In the genomic region with DNA sequence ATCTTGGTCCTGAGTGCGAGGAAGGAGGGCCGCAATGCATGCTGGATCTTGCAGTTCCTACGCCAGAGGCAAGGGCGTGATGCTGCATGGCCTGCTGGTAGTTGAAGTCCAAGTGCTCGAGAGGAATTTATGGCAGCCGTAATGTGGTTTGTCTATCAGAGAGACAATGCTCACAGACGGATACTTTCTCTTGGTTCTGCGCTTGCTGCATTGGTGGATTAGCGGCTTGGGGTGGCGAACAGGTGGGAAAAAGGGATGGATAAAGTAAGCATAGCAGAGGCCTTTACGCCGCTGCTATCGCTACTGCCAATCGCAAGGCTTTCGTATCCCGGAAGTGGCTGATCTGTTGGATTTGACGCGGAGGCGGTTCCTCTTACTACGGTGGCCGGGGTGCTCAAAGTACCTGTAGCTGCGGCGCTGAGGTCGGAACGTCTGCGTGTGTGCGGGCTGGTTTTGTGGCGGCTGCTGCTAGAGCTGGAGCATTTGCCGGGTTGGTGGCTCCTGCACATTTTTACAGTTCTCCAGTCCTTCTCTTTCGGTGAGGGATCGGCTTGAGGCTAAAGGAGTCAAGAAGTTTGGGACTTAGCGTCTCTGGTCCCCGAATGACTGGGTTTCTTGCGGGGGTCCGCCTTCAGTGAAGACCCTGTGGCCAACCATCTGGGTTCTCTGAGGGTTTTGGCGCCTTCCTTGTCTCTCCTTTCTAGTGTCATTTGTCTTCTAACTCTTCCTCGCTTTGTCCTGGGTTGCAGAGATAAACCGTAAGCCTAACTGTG, we compare ENCODE assay signal across 8 cellular contexts. TPM values are rescaled to one million over a fixed set of nuclear protein-coding genes. Genes with fewer than 3 reads are reported as not detected.
DNase-seq lines count a peak whose midpoint lies in the region; ATAC-seq, FAIRE-seq and TF ChIP-seq lines count a peak whose summit lies in the region.

A gene with protein sequence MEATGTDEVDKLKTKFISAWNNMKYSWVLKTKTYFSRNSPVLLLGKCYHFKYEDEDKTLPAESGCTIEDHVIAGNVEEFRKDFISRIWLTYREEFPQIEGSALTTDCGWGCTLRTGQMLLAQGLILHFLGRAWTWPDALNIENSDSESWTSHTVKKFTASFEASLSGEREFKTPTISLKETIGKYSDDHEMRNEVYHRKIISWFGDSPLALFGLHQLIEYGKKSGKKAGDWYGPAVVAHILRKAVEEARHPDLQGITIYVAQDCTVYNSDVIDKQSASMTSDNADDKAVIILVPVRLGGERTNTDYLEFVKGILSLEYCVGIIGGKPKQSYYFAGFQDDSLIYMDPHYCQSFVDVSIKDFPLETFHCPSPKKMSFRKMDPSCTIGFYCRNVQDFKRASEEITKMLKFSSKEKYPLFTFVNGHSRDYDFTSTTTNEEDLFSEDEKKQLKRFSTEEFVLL (plus strand): TSS at position 397 of the 773 bp plus-strand sequence. CDS start 19,655 bp downstream, outside the sequence.

- H3K4me1 ChIP-seq in upper lobe of right lung: no peaks in the 10 kb centered on the region

- intact Hi-C loops in left cardiac atrium (cut with DNase I) (no loop called here), posterior vena cava (cut with DNase I) (no loop called here), upper lobe of right lung (cut with DNase I) (no loop called here)

- peak; percentile 80 for DNase-seq in GM12892 (ENCODE audit: insufficient read length)
- peak; percentile 94 for DNase-seq in NCI-H1436 (lab: John Stamatoyannopoulos, UW)
- peak; percentile 97 for DNase-seq in SW480 (ENCODE audit: low spot score)
- DNase-seq in amniotic epithelial cell (ENCODE audit: low read depth): peak; percentile 99
- DNase-seq in left cardiac atrium: peak; percentile 96
- DNase-seq in posterior vena cava (ENCODE audit: low spot score): peak; percentile 98
- DNase-seq in upper lobe of right lung: peak; percentile 96

- no peak for TF ChIP-seq CTCF in upper lobe of right lung (IDR thresholded peaks at IDR 0.05)

- FAIRE-seq in GM12892 (lab: Jason Lieb, UNC): peak; percentile 97

- H3K36me3 ChIP-seq in upper lobe of right lung: no peaks in the 10 kb centered on the region

- H3K27ac ChIP-seq in upper lobe of right lung: peak within 1 kb of the TSS; percentile 95

- peak within 1 kb of the TSS; percentile 75 for H3K4me3 ChIP-seq in upper lobe of right lung

- H3K9me3 ChIP-seq in upper lobe of right lung: no peaks in the 10 kb centered on the region

- ATAC-seq in HG02840 (IDR thresholded peaks at IDR 0.05; ENCODE audit: low FRiP score, unreplicated experiment) (peak; percentile 91), left cardiac atrium (peak; percentile 99 to 100), upper lobe of right lung (peak; percentile 99)

- H3K27me3 ChIP-seq in upper lobe of right lung: no peaks in the 10 kb centered on the region

- peak; percentile 93 for TF ChIP-seq POLR2A in GM12892 (IDR thresholded peaks at IDR 0.05; ENCODE audit: low read depth, low read length)

RNA-seq across cellular contexts. Expression of the gene that starts here (rescaled TPM):
- polyA plus RNA-seq in GM12892 (2012; ENCODE audit: missing spikeins): 10.5 TPM
- total RNA-seq in left cardiac atrium (10 to 100 TPM in 1 of 2 donors, 1 to 10 TPM in 1; 9.9 to 11.3 TPM), posterior vena cava (10 to 100 TPM; 10.5 to 14.5 TPM), upper lobe of right lung (13.7 TPM)

Comparison
In these comparisons a context has a peak if more than half of its experiments do, and no peak if none do; other contexts are left out.
1. Peak in every context shown above with its lines: DNase-seq, ATAC-seq, H3K4me3 ChIP-seq and H3K27ac ChIP-seq.